Comparison of ENCODE assay signal across 9 cellular contexts in genomic region chr2:155372969-155373368, GRCh38.
DNase-seq lines count a peak whose midpoint lies in the region; ATAC-seq, FAIRE-seq and TF ChIP-seq lines count a peak whose summit lies in the region.
"Had no signal": no experiment of that assay in that cellular context is flagged by ENCODE, and none has a peak within 500 bp of the region (broad histone marks: within the 10 kb centered on the region; RNA-seq: fewer than 3 reads in every experiment).

No MANE protein-coding gene starts in this region.

- no peak for TF ChIP-seq EP300 in A549 (IDR thresholded peaks at IDR 0.05)

- H2AFZ ChIP-seq in OCI-LY3 (ENCODE audit: low read depth, low read length) (0 out of 2 replicates have a peak overlapping the region, but pooled peaks have one; percentile 19), fibroblast of lung (ENCODE audit: low read length) (no peak overlapping the region)

- H3K4me2 ChIP-seq in A549 (no peak overlapping the region), OCI-LY3 (ENCODE audit: low read length) (peak overlapping the region; percentile 35), fibroblast of lung (ENCODE audit: extremely low read depth, insufficient read depth, low read length) (no peak overlapping the region)

- TF ChIP-seq CTCF in A549 (IDR thresholded peaks at IDR 0.05), result peak; percentile 47
- TF ChIP-seq CTCF in OCI-LY3 (IDR thresholded peaks at IDR 0.05; ENCODE audit: low read depth, low read length), result peak; percentile 55
- TF ChIP-seq CTCF in fibroblast of lung (conservative IDR thresholded peaks at IDR 0.05 in 1 of 2, IDR thresholded peaks at IDR 0.05 in 1 of 2; ENCODE audit: low read depth in 1 of 2, low read length in 2 of 2), result peak in 1 of 2 donors; percentile 21

- ATAC-seq in A549 (peak in 1 of 2 experiments; percentile 68; a peak in 3 of 6 replicates), HG03442 (IDR thresholded peaks at IDR 0.05; ENCODE audit: unreplicated experiment) (no peak), GM18861 (IDR thresholded peaks at IDR 0.05; ENCODE audit: unreplicated experiment) (no peak), HG03108 (IDR thresholded peaks at IDR 0.05; ENCODE audit: unreplicated experiment) (no peak), HG03159 (IDR thresholded peaks at IDR 0.05; ENCODE audit: unreplicated experiment) (no peak)
- ATAC-seq: activated CD8-positive, alpha-beta T cell treated with anti-CD3 and anti-CD28 coated beads for 36 hours had no signal

- H3K27me3 ChIP-seq in OCI-LY3 (ENCODE audit: low read depth, low read length) (no peaks in the 10 kb centered on the region), fibroblast of lung (ENCODE audit: control insufficient read depth, insufficient read depth, low read length) (no peaks in the 10 kb centered on the region)

- TF ChIP-seq RAD21 in A549 (conservative IDR thresholded peaks at IDR 0.05 in 1 of 2, IDR thresholded peaks at IDR 0.05 in 1 of 2), result peak; percentile 59 to 60

- CTCF ChIA-PET in A549 (lab: Yijun Ruan, JAX), result interaction anchor here (1.0 to 1.9 kb wide), 3 partner anchors 1520 to 1963 kb away, joined by 3 to 5 read pairs (median 4); no protein-coding TSS in a partner anchor

- no peaks in the 10 kb centered on the region for H3K4me1 ChIP-seq in A549
- H3K4me1 ChIP-seq in OCI-LY3 (ENCODE audit: low read length), result peaks cover 3% of the 10 kb centered on the region; the same call in 1 of the 2 replicates
- H3K4me1 ChIP-seq in fibroblast of lung (ENCODE audit: control insufficient read depth, extremely low read depth, insufficient read depth, low read length), result no peaks in the 10 kb centered on the region

- no peaks in the 10 kb centered on the region for H3K36me3 ChIP-seq in OCI-LY3 (replicated peaks; ENCODE audit: low read depth, low read length)
- H3K36me3 ChIP-seq in fibroblast of lung (ENCODE audit: control insufficient read depth, insufficient read depth, low read length), result no peaks in the 10 kb centered on the region

- POLR2A ChIA-PET in A549 (lab: Yijun Ruan, JAX), result interaction anchor here (1.0 kb wide), 1 partner anchor 961 kb away, joined by 5 read pairs; no protein-coding TSS in a partner anchor

- H3K9ac ChIP-seq in OCI-LY3 (ENCODE audit: low read length), result no peak overlapping the region
- H3K9ac ChIP-seq in fibroblast of lung (ENCODE audit: insufficient read depth, low read length), result no peak overlapping the region

- WGBS in A549 (ENCODE audit: missing lambda C conversion rate), result 6% methylated on average over 2 of the region's 2 CpGs

- no peak for FAIRE-seq in A549 (lab: Jason Lieb, UNC)

- no peaks in the 10 kb centered on the region for H4K20me1 ChIP-seq in OCI-LY3 (ENCODE audit: insufficient read depth, low read length)
- H4K20me1 ChIP-seq in fibroblast of lung (ENCODE audit: control insufficient read depth, extremely low read depth, insufficient read depth, low read length), result no peaks in the 10 kb centered on the region

- no peak overlapping the region for H3K27ac ChIP-seq in A549
- H3K27ac ChIP-seq in OCI-LY3 (ENCODE audit: low read length), result no peak overlapping the region
- no peak overlapping the region for H3K27ac ChIP-seq in fibroblast of lung (ENCODE audit: insufficient read depth, low read length)

- H3K9me3 ChIP-seq in A549 (no peaks in the 10 kb centered on the region), OCI-LY3 (ENCODE audit: insufficient read depth, low read length) (no peaks in the 10 kb centered on the region), fibroblast of lung (ENCODE audit: control insufficient read depth, insufficient read depth, low read depth, low read length) (no peaks in the 10 kb centered on the region)

- H3K4me3 ChIP-seq in A549 (no peak overlapping the region), OCI-LY3 (ENCODE audit: low read length) (no peak overlapping the region), fibroblast of lung (replicated peaks in 1 of 4; ENCODE audit: control extremely low read depth in 1 of 4, insufficient read depth in 1 of 4, low read depth in 3 of 4, low read length in 4 of 4) (no peak overlapping the region)

- no peaks in the 10 kb centered on the region for H3K79me2 ChIP-seq in OCI-LY3 (ENCODE audit: low read length)
- no peaks in the 10 kb centered on the region for H3K79me2 ChIP-seq in fibroblast of lung (ENCODE audit: control insufficient read depth, insufficient read depth, low read length)

- no peak for TF ChIP-seq POLR2A in A549 (IDR thresholded peaks at IDR 0.05; ENCODE audit: low read length)

- in situ Hi-C loops in KBM-7 (cut with MboI; ENCODE audit: low pct_unique_long_range_greater_than_20kb, low sequenced_read_pairs), result no loop called here

- peak in 1 of 2 experiments; percentile 22 for DNase-seq in A549 (ENCODE audit: low read depth in 1 of 2, low spot score in 1 of 2)
- peak; percentile 59 for DNase-seq in KBM-7
- DNase-seq in fibroblast of lung (ENCODE audit: low read depth in 2 of 2), result peak; percentile 14 to 60
- DNase-seq: activated CD8-positive, alpha-beta T cell treated with anti-CD3 and anti-CD28 coated beads for 36 hours had no signal

TF ChIP-seq in A549, 52 proteins besides CTCF, POLR2A, EP300 and RAD21:
- TF ChIP-seq HDAC2 (IDR thresholded peaks at IDR 0.05) (no peak), USF2 (IDR thresholded peaks at IDR 0.05) (no peak), HOXB5 (CRISPR knock-in tag; IDR thresholded peaks at IDR 0.05) (no peak), JUN (IDR thresholded peaks at IDR 0.05) (no peak), SMC3 (IDR thresholded peaks at IDR 0.05) (peak; percentile 34; the same call in 1 of the 3 replicates), MAFK (IDR thresholded peaks at IDR 0.05; ENCODE audit: partially characterized antibody) (no peak), BHLHE40 (IDR thresholded peaks at IDR 0.05; ENCODE audit: low read depth, low read length) (no peak), NFE2L2 (conservative IDR thresholded peaks at IDR 0.05; ENCODE audit: low read length) (no peak), CHD4 (IDR thresholded peaks at IDR 0.05; ENCODE audit: borderline replicate concordance) (no peak)
TF ChIP-seq in A549: peak in this region for 1.
